9 cellular contexts compared by ENCODE assay signal in the genomic region with DNA sequence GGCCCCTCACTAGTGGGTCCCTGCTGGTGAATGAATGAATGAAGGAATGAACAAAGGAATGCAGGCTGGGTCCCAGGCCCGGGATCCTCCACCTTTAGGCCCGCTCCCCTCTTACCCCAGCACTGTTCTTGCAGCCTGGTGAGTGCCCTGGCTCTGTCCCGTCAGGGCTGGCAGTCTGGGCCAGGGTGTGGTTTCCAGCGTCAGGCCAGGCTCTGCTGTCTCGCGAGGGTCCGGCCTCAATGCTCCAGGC. TPM values are rescaled to one million over a fixed set of nuclear protein-coding genes. Genes with fewer than 3 reads are reported as not detected.
DNase-seq lines count a peak whose midpoint lies in the region; ATAC-seq and TF ChIP-seq lines count a peak whose summit lies in the region.
"Had no signal": no experiment of that assay in that cellular context is flagged by ENCODE, and none has a peak within 500 bp of the region (broad histone marks: within the 10 kb centered on the region; RNA-seq: fewer than 3 reads in every experiment).

No MANE protein-coding gene starts in this region.

- ATAC-seq in left lung, result no peak
- ATAC-seq in thoracic aorta (ENCODE audit: insufficient number of reproducible peaks, low FRiP score, low read depth), result peak; percentile 8
- ATAC-seq in body of pancreas, result no peak

- H3K9me3 ChIP-seq in left lung (no peaks in the 10 kb centered on the region), thoracic aorta (no peaks in the 10 kb centered on the region), body of pancreas (no peaks in the 10 kb centered on the region)

- H3K27me3 Mint-ChIP-seq in activated T-cell treated with anti-CD3 and anti-CD28 coated beads, Interleukin-2, amount 50 U/mL, for 24 hours, result peaks cover 15% of the 10 kb centered on the region
- peaks cover 9% of the 10 kb centered on the region for H3K27me3 Mint-ChIP-seq in activated T-helper 2 cell treated with anti-CD3 and anti-CD28 coated beads, Interferon-gamma antibody, Interleukin-2, Interleukin-4, amounts not matched to agents 10 μg/mL and 5 μg/mL and 100 μg/mL, durations not matched to agents 14 hours and 24 hours and 36 hours (ENCODE audit: low read depth)

- peak overlapping the region; percentile 82 to 98 for H3K27ac ChIP-seq in left lung
- H3K27ac ChIP-seq in thoracic aorta, result peak overlapping the region; percentile 82 to 84
- H3K27ac ChIP-seq in body of pancreas, result peak overlapping the region in 2 of 4 donors; percentile 62 to 77

- no peak for DNase-seq in activated T-cell treated with anti-CD3 and anti-CD28 coated beads, Interleukin-2, amount 50 U/mL, for 24 hours
- DNase-seq in activated T-cell treated with anti-CD3 and anti-CD28 coated beads for 4 hours (no peak), left lung (no peak), thoracic aorta (ENCODE audit: low spot score) (no peak), DMS79 treated with DMSO at 0.1 percent for 48 hours (lab: John Stamatoyannopoulos, UW) (no peak), body of pancreas (no peak), MV-4-11 (lab: John Stamatoyannopoulos, UW) (no peak)
- DNase-seq in activated T-helper 2 cell treated with anti-CD3 and anti-CD28 coated beads, Interferon-gamma antibody, Interleukin-2, Interleukin-4, amounts not matched to agents 10 μg/mL and 5 μg/mL and 100 μg/mL, durations not matched to agents 14 hours and 24 hours and 36 hours (ENCODE audit: low spot score), result no peak

- H3K36me3 ChIP-seq in left lung (peaks cover 0 to 17% of the 10 kb centered on the region in 2 donors), thoracic aorta (no peaks in the 10 kb centered on the region), body of pancreas (replicated peaks in 1 of 2; ENCODE audit: insufficient read depth in 1 of 2, low read depth in 2 of 2) (no peaks in the 10 kb centered on the region)

- peaks cover 3% of the 10 kb centered on the region for H3K9me3 Mint-ChIP-seq in activated T-cell treated with anti-CD3 and anti-CD28 coated beads, Interleukin-2, amount 50 U/mL, for 24 hours
- H3K9me3 Mint-ChIP-seq in activated T-helper 2 cell treated with anti-CD3 and anti-CD28 coated beads, Interferon-gamma antibody, Interleukin-2, Interleukin-4, amounts not matched to agents 10 μg/mL and 5 μg/mL and 100 μg/mL, durations not matched to agents 14 hours and 24 hours and 36 hours, result no peaks in the 10 kb centered on the region

- intact Hi-C loops in activated T-helper 2 cell treated with anti-CD3 and anti-CD28 coated beads, Interferon-gamma antibody, Interleukin-2, Interleukin-4, amounts not matched to agents 10 μg/mL and 5 μg/mL and 100 μg/mL, durations not matched to agents 14 hours and 24 hours and 36 hours (cut with micrococcal nuclease), result loop anchor here (5.0 kb wide), 1 partner anchor 160 kb away; no protein-coding TSS in a partner anchor
- intact Hi-C loops in left lung (cut with DNase I) (no loop called here), body of pancreas (cut with DNase I) (no loop called here)

- peaks cover 58% of the 10 kb centered on the region for H3K4me1 Mint-ChIP-seq in activated T-cell treated with anti-CD3 and anti-CD28 coated beads, Interleukin-2, amount 50 U/mL, for 24 hours (ENCODE audit: low read depth)
- peaks cover 31% of the 10 kb centered on the region for H3K4me1 Mint-ChIP-seq in activated T-helper 2 cell treated with anti-CD3 and anti-CD28 coated beads, Interferon-gamma antibody, Interleukin-2, Interleukin-4, amounts not matched to agents 10 μg/mL and 5 μg/mL and 100 μg/mL, durations not matched to agents 14 hours and 24 hours and 36 hours (ENCODE audit: low read depth)

- peaks cover 13 to 67% of the 10 kb centered on the region in 2 donors for H3K4me1 ChIP-seq in left lung
- peaks cover 13 to 43% of the 10 kb centered on the region in 2 donors for H3K4me1 ChIP-seq in thoracic aorta (ENCODE audit: control insufficient read depth in 1 of 2, low read depth in 2 of 2)
- H3K4me1 ChIP-seq in body of pancreas, result peaks cover 29% of the 10 kb centered on the region

- TF ChIP-seq CTCF in left lung (IDR thresholded peaks at IDR 0.05) (no peak), thoracic aorta (IDR thresholded peaks at IDR 0.05) (no peak), body of pancreas (IDR thresholded peaks at IDR 0.05) (no peak)

- H3K4me3 Mint-ChIP-seq in activated T-cell treated with anti-CD3 and anti-CD28 coated beads, Interleukin-2, amount 50 U/mL, for 24 hours, result peak overlapping the region; percentile 72
- H3K4me3 Mint-ChIP-seq in activated T-helper 2 cell treated with anti-CD3 and anti-CD28 coated beads, Interferon-gamma antibody, Interleukin-2, Interleukin-4, amounts not matched to agents 10 μg/mL and 5 μg/mL and 100 μg/mL, durations not matched to agents 14 hours and 24 hours and 36 hours (ENCODE audit: low read depth), result peak overlapping the region; percentile 71

- H3K4me3 ChIP-seq in left lung (peak overlapping the region; percentile 42 to 50), thoracic aorta (peak overlapping the region; percentile 65), body of pancreas (no peak overlapping the region)

- H3K27me3 ChIP-seq in left lung (no peaks in the 10 kb centered on the region), thoracic aorta (replicated peaks; ENCODE audit: insufficient read depth) (no peaks in the 10 kb centered on the region), body of pancreas (peaks cover 0 to 8% of the 10 kb centered on the region in 2 donors)

- 29% methylated on average over 3 of the region's 7 CpGs; no CpG with 5 or more reads in 1 of the 2 donors for WGBS in body of pancreas, 2 donors

- no peak for TF ChIP-seq POLR2A in body of pancreas (IDR thresholded peaks at IDR 0.05)

- peaks cover 33% of the 10 kb centered on the region for H3K36me3 Mint-ChIP-seq in activated T-cell treated with anti-CD3 and anti-CD28 coated beads, Interleukin-2, amount 50 U/mL, for 24 hours (ENCODE audit: low read depth)
- H3K36me3 Mint-ChIP-seq in activated T-helper 2 cell treated with anti-CD3 and anti-CD28 coated beads, Interferon-gamma antibody, Interleukin-2, Interleukin-4, amounts not matched to agents 10 μg/mL and 5 μg/mL and 100 μg/mL, durations not matched to agents 14 hours and 24 hours and 36 hours (ENCODE audit: low read depth), result peaks cover 14% of the 10 kb centered on the region

- no peak overlapping the region for H3K27ac Mint-ChIP-seq in activated T-cell treated with anti-CD3 and anti-CD28 coated beads, Interleukin-2, amount 50 U/mL, for 24 hours
- H3K27ac Mint-ChIP-seq in activated T-helper 2 cell treated with anti-CD3 and anti-CD28 coated beads, Interferon-gamma antibody, Interleukin-2, Interleukin-4, amounts not matched to agents 10 μg/mL and 5 μg/mL and 100 μg/mL, durations not matched to agents 14 hours and 24 hours and 36 hours, result no peak overlapping the region

RNA-seq across cellular contexts. Expression of a gene that starts 0.3 kb away (rescaled TPM):
- 5.5 and 5.6 TPM in 2 replicates for total RNA-seq in activated T-helper 2 cell treated with anti-CD3 and anti-CD28 coated beads, Interferon-gamma antibody, Interleukin-2, Interleukin-4, amounts not matched to agents 10 μg/mL and 5 μg/mL and 100 μg/mL, durations not matched to agents 14 hours and 24 hours and 36 hours
- total RNA-seq in left lung (10 to 100 TPM; 15.4 to 32.9 TPM), thoracic aorta (10 to 100 TPM; 10.6 to 36.1 TPM), body of pancreas (1 to 10 TPM; 3.4 to 6.9 TPM)
- total RNA-seq: myocyte had no signal

RNA-seq across cellular contexts. Expression of a gene that starts 14.2 kb away (rescaled TPM):
- 112 and 116 TPM in 2 replicates for total RNA-seq in activated T-helper 2 cell treated with anti-CD3 and anti-CD28 coated beads, Interferon-gamma antibody, Interleukin-2, Interleukin-4, amounts not matched to agents 10 μg/mL and 5 μg/mL and 100 μg/mL, durations not matched to agents 14 hours and 24 hours and 36 hours
- total RNA-seq in left lung, result 10 to 100 TPM; 24.2 to 46.2 TPM
- 10 to 100 TPM; 35.3 to 52.3 TPM for total RNA-seq in thoracic aorta
- 10 to 100 TPM; 21.5 to 36.3 TPM for total RNA-seq in body of pancreas

RNA-seq across cellular contexts. Expression of a gene that starts 15.7 kb away (rescaled TPM):
- 117 and 132 TPM in 2 replicates for total RNA-seq in activated T-helper 2 cell treated with anti-CD3 and anti-CD28 coated beads, Interferon-gamma antibody, Interleukin-2, Interleukin-4, amounts not matched to agents 10 μg/mL and 5 μg/mL and 100 μg/mL, durations not matched to agents 14 hours and 24 hours and 36 hours
- 10 to 100 TPM; 65.1 to 92.5 TPM for total RNA-seq in left lung
- 10 to 100 TPM; 27.2 to 28.8 TPM for total RNA-seq in thoracic aorta
- 10 to 100 TPM in 1 of 2 donors, 1 to 10 TPM in 1; 6.0 to 15.5 TPM for total RNA-seq in body of pancreas

RNA-seq across cellular contexts. Expression of a gene that starts 47.8 kb away (rescaled TPM):
- total RNA-seq in activated T-helper 2 cell treated with anti-CD3 and anti-CD28 coated beads, Interferon-gamma antibody, Interleukin-2, Interleukin-4, amounts not matched to agents 10 μg/mL and 5 μg/mL and 100 μg/mL, durations not matched to agents 14 hours and 24 hours and 36 hours, result 68.9 and 69.1 TPM in 2 replicates
- 10 to 100 TPM; 64.0 to 94.8 TPM for total RNA-seq in left lung
- total RNA-seq in thoracic aorta, result 10 to 100 TPM; 30.8 to 83.4 TPM
- 10 to 100 TPM; 54.2 to 65.3 TPM for total RNA-seq in body of pancreas

RNA-seq across cellular contexts. Expression of a gene that starts 47.9 kb away (rescaled TPM):
- 140 and 143 TPM in 2 replicates for total RNA-seq in activated T-helper 2 cell treated with anti-CD3 and anti-CD28 coated beads, Interferon-gamma antibody, Interleukin-2, Interleukin-4, amounts not matched to agents 10 μg/mL and 5 μg/mL and 100 μg/mL, durations not matched to agents 14 hours and 24 hours and 36 hours
- total RNA-seq in left lung (10 to 100 TPM; 70.1 to 99.4 TPM), thoracic aorta (100 to 1,000 TPM; 125 to 440 TPM), body of pancreas (100 to 1,000 TPM; 162 to 857 TPM)

Comparison
In these comparisons a context has a peak if more than half of its experiments do, and no peak if none do; other contexts are left out.
1. H3K4me3 ChIP-seq: peak in left lung (2 of 2) and thoracic aorta (single experiment); none in body of pancreas (0 of 2).